Comparison of ENCODE assay signal across 9 cellular contexts in the genomic region with DNA sequence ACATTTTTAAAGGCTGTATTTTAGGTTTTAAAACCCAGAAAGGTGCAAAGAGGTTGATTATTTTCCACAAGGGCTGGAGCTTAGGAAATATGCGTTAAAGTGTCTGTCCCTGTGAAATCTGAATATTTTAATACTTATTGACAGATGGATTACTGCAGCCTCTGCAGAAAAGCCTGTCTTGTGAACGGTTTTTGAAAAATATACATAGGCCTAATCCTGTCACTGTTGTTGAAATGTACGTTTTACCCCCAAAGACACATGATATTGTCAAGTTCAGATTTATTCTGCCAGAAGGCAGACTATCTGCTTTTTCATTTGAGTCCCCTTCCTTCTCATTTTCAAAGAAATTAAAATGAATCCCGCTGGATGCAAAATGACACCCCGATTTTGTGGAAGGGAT. TPM values are rescaled to one million over a fixed set of nuclear protein-coding genes. Genes with fewer than 3 reads are reported as not detected.
DNase-seq lines count a peak whose midpoint lies in the region; ATAC-seq, FAIRE-seq and TF ChIP-seq lines count a peak whose summit lies in the region.
"Had no signal": no experiment of that assay in that cellular context is flagged by ENCODE, and none has a peak within 500 bp of the region (broad histone marks: within the 10 kb centered on the region; RNA-seq: fewer than 3 reads in every experiment).

No MANE protein-coding gene starts in this region.

- peaks cover 2% of the 10 kb centered on the region for H3F3A ChIP-seq in smooth muscle cell (ENCODE audit: low read depth)

- no peaks in the 10 kb centered on the region for H3K9me3 Mint-ChIP-seq in activated CD8-positive, alpha-beta T cell treated with anti-CD3 and anti-CD28 coated beads for 36 hours

- no peaks in the 10 kb centered on the region for H4K20me1 ChIP-seq in HCT116 (ENCODE audit: insufficient read depth)
- peaks cover 17% of the 10 kb centered on the region; the same call in 1 of the 2 replicates for H4K20me1 ChIP-seq in HepG2 (ENCODE audit: insufficient read depth, low read length)
- peaks cover 14% of the 10 kb centered on the region for H4K20me1 ChIP-seq in smooth muscle cell (ENCODE audit: low read depth)

- FAIRE-seq in HepG2 (lab: Jason Lieb, UNC): no peak

- peaks cover 6% of the 10 kb centered on the region; the same call in 1 of the 2 replicates for H3K79me2 ChIP-seq in HCT116 (ENCODE audit: insufficient read depth, low read length)
- H3K79me2 ChIP-seq in HepG2 (ENCODE audit: insufficient read depth, low read length): peaks cover 42% of the 10 kb centered on the region
- H3K79me2 ChIP-seq in smooth muscle cell (ENCODE audit: low read depth): peaks cover 26% of the 10 kb centered on the region

- TF ChIP-seq RAD21 in HCT116 (IDR thresholded peaks at IDR 0.05; ENCODE audit: low read depth) (no peak), HepG2 (CRISPR knock-in tag; IDR thresholded peaks at IDR 0.05) (no peak)

- TF ChIP-seq CTCF in HCT116 (IDR thresholded peaks at IDR 0.05 in 2 of 3, conservative IDR thresholded peaks at IDR 0.05 in 1 of 3; ENCODE audit: borderline replicate concordance in 1 of 3, insufficient read depth in 1 of 3, low read depth in 2 of 3, low read length in 2 of 3) (no peak), HepG2 (CRISPR knock-in tag; IDR thresholded peaks at IDR 0.05) (no peak), smooth muscle cell (IDR thresholded peaks at IDR 0.05; ENCODE audit: borderline replicate concordance, insufficient read depth, poor library complexity, severe bottlenecking) (no peak)
- no peak for TF ChIP-seq CTCF in activated CD8-positive, alpha-beta T cell treated with anti-CD3 and anti-CD28 coated beads for 36 hours (IDR thresholded peaks at IDR 0.05)

- in situ Hi-C loops in HepG2 (cut with HindIII; ENCODE audit: extremely low pct_ligation_motif_present, low pct_unique_long_range_greater_than_20kb): loop anchor here (10.0 to 25.0 kb wide), 6 partner anchors 257 to 1397 kb away; no protein-coding TSS in a partner anchor

- RAD21 ChIA-PET in HCT116 (lab: Charles Lee; ENCODE audit: low non-redundant PET in 1 of 2, low total read pairs in 2 of 2, uncharacterized antibody in 2 of 2, unreplicated experiment in 2 of 2): no interaction called here

- H3K4me1 ChIP-seq in HCT116 (ENCODE audit: control insufficient read depth in 1 of 2, insufficient read depth in 2 of 2, low read length in 2 of 2) (peaks cover 28 to 54% of the 10 kb centered on the region in 2 experiments), HepG2 (ENCODE audit: insufficient read depth, low read length) (peaks cover 51% of the 10 kb centered on the region), smooth muscle cell (ENCODE audit: low read depth) (peaks cover 44% of the 10 kb centered on the region)

- H2AFZ ChIP-seq in HCT116 (ENCODE audit: low read depth, low read length, poor library complexity, severe bottlenecking) (peak overlapping the region; percentile 19), HepG2 (ENCODE audit: low read length) (no peak overlapping the region), smooth muscle cell (ENCODE audit: low read depth) (no peak overlapping the region)

- no peak overlapping the region for H3K9ac ChIP-seq in HCT116 (ENCODE audit: low read length)
- H3K9ac ChIP-seq in HepG2 (ENCODE audit: insufficient read depth, low read depth, low read length): peak overlapping the region; percentile 6; the same call in 1 of the 2 replicates
- H3K9ac ChIP-seq in smooth muscle cell (ENCODE audit: low read depth): peak overlapping the region; percentile 99

- H3K27me3 ChIP-seq in HCT116 (ENCODE audit: insufficient read depth, low read length): no peaks in the 10 kb centered on the region
- peaks cover 0 to 5% of the 10 kb centered on the region in 2 experiments; a peak in 1 of 5 replicates for H3K27me3 ChIP-seq in HepG2 (ENCODE audit: control insufficient read depth in 1 of 2, insufficient read depth in 2 of 2, low read length in 2 of 2)
- no peaks in the 10 kb centered on the region for H3K27me3 ChIP-seq in smooth muscle cell (ENCODE audit: low read depth)

- TF ChIP-seq POLR2A in HCT116 (IDR thresholded peaks at IDR 0.05; ENCODE audit: borderline replicate concordance, extremely low read depth, insufficient read depth, insufficient read length): no peak
- TF ChIP-seq POLR2A in HepG2 (IDR thresholded peaks at IDR 0.05; ENCODE audit: insufficient read depth in 1 of 2, low read depth in 2 of 2, low read length in 2 of 2): no peak

- H3K27me3 Mint-ChIP-seq in activated CD8-positive, alpha-beta T cell treated with anti-CD3 and anti-CD28 coated beads for 36 hours: no peaks in the 10 kb centered on the region

- peak overlapping the region; percentile 93 for H3K4me3 Mint-ChIP-seq in activated CD8-positive, alpha-beta T cell treated with anti-CD3 and anti-CD28 coated beads for 36 hours

- peaks cover 54% of the 10 kb centered on the region for H3K4me1 Mint-ChIP-seq in activated CD8-positive, alpha-beta T cell treated with anti-CD3 and anti-CD28 coated beads for 36 hours (ENCODE audit: low read depth)

- intact Hi-C loops in HCT116 (cut with micrococcal nuclease) (loop anchor here (5.0 to 10.0 kb wide), 6 partner anchors 217 to 1085 kb away; partner anchors contain the start of gene LPP), HepG2 (cut with micrococcal nuclease; ENCODE audit: unreplicated experiment) (loop anchor here (5.0 to 10.0 kb wide), 3 partner anchors 235 to 1297 kb away; no protein-coding TSS in a partner anchor)
- intact Hi-C loops in activated CD8-positive, alpha-beta T cell treated with anti-CD3 and anti-CD28 coated beads for 36 hours (cut with micrococcal nuclease): loop anchor here (2.0 to 10.0 kb wide), 8 partner anchors 51 to 1287 kb away; no protein-coding TSS in a partner anchor

- H3K4me2 ChIP-seq in HCT116 (ENCODE audit: low read length) (peak overlapping the region; percentile 26; the same call in 1 of the 2 replicates), HepG2 (ENCODE audit: low read depth, low read length) (peak overlapping the region; percentile 83), smooth muscle cell (peak overlapping the region; percentile 99)

- no peak overlapping the region for H3K4me3 ChIP-seq in HCT116 (replicated peaks in 1 of 2; ENCODE audit: low read depth in 1 of 2, low read length in 2 of 2)
- H3K4me3 ChIP-seq in HepG2 (replicated peaks in 1 of 3; ENCODE audit: insufficient read depth in 1 of 3, low read depth in 2 of 3, low read length in 3 of 3): no peak overlapping the region
- no peak overlapping the region for H3K4me3 ChIP-seq in smooth muscle cell
- H3K4me3 ChIP-seq: lung had no signal

- POLR2A ChIA-PET in HCT116 (lab: Charles Lee) (interaction anchor here (0.9 kb wide), 1 partner anchor 1207 kb away, joined by 3 read pairs; no protein-coding TSS in a partner anchor), HepG2 (lab: Yijun Ruan, JAX) (interaction anchor here (0.6 to 3.6 kb wide), 11 partner anchors 11 to 999 kb away, joined by 3 to 64 read pairs (median 4); no protein-coding TSS in a partner anchor)
- POLR2A ChIA-PET in activated CD8-positive, alpha-beta T cell treated with anti-CD3 and anti-CD28 coated beads for 36 hours (lab: Charles Lee): interaction anchor here (0.6 to 9.0 kb wide), 17 partner anchors 17 to 417 kb away, joined by 3 to 134 read pairs (median 3); no protein-coding TSS in a partner anchor

- CTCF ChIA-PET in HCT116 (lab: Charles Lee) (interaction anchor here (0.7 to 4.3 kb wide), 6 partner anchors 8 to 1207 kb away, joined by 3 to 37 read pairs (median 4); no protein-coding TSS in a partner anchor), HepG2 (lab: Yijun Ruan, JAX; ENCODE audit: low intra/inter-chr PET ratio, low total read pairs) (no interaction called here)
- CTCF ChIA-PET in activated CD8-positive, alpha-beta T cell treated with anti-CD3 and anti-CD28 coated beads for 36 hours (lab: Charles Lee): interaction anchor here (0.6 to 5.3 kb wide), 49 partner anchors 7 to 1395 kb away, joined by 3 to 79 read pairs (median 4); no protein-coding TSS in a partner anchor

- BruUV-seq in HCT116 (replicated peaks; lab: Mats Ljungman, UMichigan) (no TSS peak), HepG2 (replicated peaks; lab: Mats Ljungman, UMichigan) (no TSS peak)

- peak overlapping the region; percentile 98 for H3K27ac Mint-ChIP-seq in activated CD8-positive, alpha-beta T cell treated with anti-CD3 and anti-CD28 coated beads for 36 hours

- H3K27ac ChIP-seq in HCT116 (ENCODE audit: low read depth, low read length): no peak overlapping the region
- peak overlapping the region; percentile 100 for H3K27ac ChIP-seq in HepG2 (ENCODE audit: extremely low read length, insufficient read depth, low read length)
- peak overlapping the region; percentile 99 for H3K27ac ChIP-seq in smooth muscle cell (ENCODE audit: low read depth)

- H3K9me3 ChIP-seq in HCT116 (ENCODE audit: control insufficient read depth in 1 of 2, insufficient read depth in 1 of 2, low read depth in 1 of 2, low read length in 2 of 2) (no peaks in the 10 kb centered on the region), HepG2 (ENCODE audit: low read length) (no peaks in the 10 kb centered on the region), smooth muscle cell (replicated peaks; ENCODE audit: low read depth) (no peaks in the 10 kb centered on the region)

- H3K36me3 Mint-ChIP-seq in activated CD8-positive, alpha-beta T cell treated with anti-CD3 and anti-CD28 coated beads for 36 hours (ENCODE audit: low read depth): peaks cover 3% of the 10 kb centered on the region

- ATAC-seq in HCT116 (no peak), HepG2 (no peak), HG02571 (IDR thresholded peaks at IDR 0.05; ENCODE audit: unreplicated experiment) (no peak), GM19328 (IDR thresholded peaks at IDR 0.05; ENCODE audit: unreplicated experiment) (no peak)
- no peak for ATAC-seq in activated CD8-positive, alpha-beta T cell treated with anti-CD3 and anti-CD28 coated beads for 36 hours

- no peak for DNase-seq in HCT116 (ENCODE audit: low read depth, low spot score)
- DNase-seq in activated CD8-positive, alpha-beta T cell treated with anti-CD3 and anti-CD28 coated beads for 36 hours: no peak
- DNase-seq in HepG2 (ENCODE audit: low spot score): no peak
- no peak for DNase-seq in smooth muscle cell (lab: John Stamatoyannopoulos, UW; ENCODE audit: unreplicated experiment)
- no peak for DNase-seq in DMS79 (lab: John Stamatoyannopoulos, UW)

- no peaks in the 10 kb centered on the region for H3K9me2 ChIP-seq in HCT116 (ENCODE audit: insufficient read depth)

- TF ChIP-seq EP300 in HepG2 (IDR thresholded peaks at IDR 0.05; ENCODE audit: low read depth in 2 of 2, low read length in 2 of 2) (no peak), HepG2 (CRISPR knock-in tag; IDR thresholded peaks at IDR 0.05; ENCODE audit: borderline replicate concordance) (no peak)

- H3K36me3 ChIP-seq in HCT116 (ENCODE audit: control insufficient read depth in 1 of 2, insufficient read depth in 2 of 2, low read length in 2 of 2) (no peaks in the 10 kb centered on the region), HepG2 (replicated peaks in 1 of 2; ENCODE audit: control insufficient read depth in 1 of 2, insufficient read depth in 2 of 2, low read length in 2 of 2) (no peaks in the 10 kb centered on the region), smooth muscle cell (ENCODE audit: low read depth) (no peaks in the 10 kb centered on the region)

- 42% methylated on average over 5 of the region's 5 CpGs for WGBS in HepG2 (ENCODE audit: low lambda C conversion rate)
- 44% methylated on average over 5 of the region's 5 CpGs for WGBS in smooth muscle cell (ENCODE audit: low lambda C conversion rate)

RNA-seq across cellular contexts. Expression of gene BCL6, which starts 2.2 kb away (rescaled TPM):
- 17.5 TPM for total RNA-seq in HCT116 (2021; ENCODE audit: unreplicated experiment)
- polyA plus RNA-seq in HCT116 (2012): 16.1 and 18.1 TPM in 2 replicates
- total RNA-seq in activated CD8-positive, alpha-beta T cell treated with anti-CD3 and anti-CD28 coated beads for 36 hours: 10 to 100 TPM; 13.7 to 14.0 TPM
- 20.3 and 21.2 TPM in 2 replicates for total RNA-seq in HepG2 (2016; rRNA removed; fragmentation: Illumina TruSeq; extraction: Trizol)
- 5.3 and 5.8 TPM in 2 replicates for total RNA-seq in HepG2 (2016; cell fraction: cytosol; rRNA removed; fragmentation: Illumina TruSeq; extraction: Trizol; ENCODE audit: low read depth)
- total RNA-seq in HepG2 (2016; cell fraction: insoluble cytoplasmic fraction; rRNA removed; fragmentation: Illumina TruSeq; extraction: Trizol): 12.4 and 21.0 TPM in 2 replicates
- total RNA-seq in HepG2 (2016; cell fraction: membrane; rRNA removed; fragmentation: Illumina TruSeq; extraction: Trizol): 8.3 and 11.0 TPM in 2 replicates
- 25.9 and 29.9 TPM in 2 replicates for total RNA-seq in HepG2 (2016; cell fraction: nucleus; rRNA removed; fragmentation: Illumina TruSeq; extraction: Trizol)
- polyA plus RNA-seq in HepG2 (2011; rRNA removed): 53.7 and 67.5 TPM in 2 replicates
- polyA plus RNA-seq in HepG2 (2011; cell fraction: cytosol; rRNA removed): 18.9 and 19.0 TPM in 2 replicates
- 286 and 355 TPM in 2 replicates for polyA plus RNA-seq in HepG2 (2011; cell fraction: nucleus; rRNA removed)
- 95.9 and 236 TPM in 2 replicates for polyA plus RNA-seq in HepG2 (2012)
- 1.1 and 1.4 TPM in 2 replicates for polyA plus RNA-seq in HepG2 (2016; cell fraction: cytosol; fragmentation: Illumina TruSeq; extraction: Trizol; ENCODE audit: low read depth)
- 19.4 and 26.5 TPM in 2 replicates for polyA plus RNA-seq in HepG2 (2016; cell fraction: insoluble cytoplasmic fraction; fragmentation: Illumina TruSeq; extraction: Trizol; ENCODE audit: low read depth)
- 3.5 and 4.8 TPM in 2 replicates for polyA plus RNA-seq in HepG2 (2016; cell fraction: membrane; fragmentation: Illumina TruSeq; extraction: Trizol; ENCODE audit: low read depth)
- polyA plus RNA-seq in HepG2 (2016; cell fraction: nucleus; fragmentation: Illumina TruSeq; extraction: Trizol; ENCODE audit: insufficient read depth, low read depth): 95.1 and 111 TPM in 2 replicates
- polyA minus RNA-seq in HepG2 (2011; rRNA and poly(A)+ RNA removed; ENCODE audit: low replicate concordance): 16.4 and 68.3 TPM in 2 replicates
- 22.3 and 35.5 TPM in 2 replicates for polyA minus RNA-seq in HepG2 (2011; cell fraction: cytosol; rRNA and poly(A)+ RNA removed)
- 81.2 and 114 TPM in 2 replicates for polyA minus RNA-seq in HepG2 (2011; cell fraction: nucleus; rRNA and poly(A)+ RNA removed)
- total RNA-seq in smooth muscle cell: 30.8 and 39.1 TPM in 2 replicates
- polyA plus RNA-seq in smooth muscle cell: 16.8 and 18.3 TPM in 2 replicates

RNA-seq across cellular contexts. Expression of gene RTP2, which starts 45.1 kb away (rescaled TPM):
- not detected for total RNA-seq in HCT116 (2021; ENCODE audit: unreplicated experiment)
- polyA plus RNA-seq in HCT116 (2012): not detected in 2 replicates
- total RNA-seq in activated CD8-positive, alpha-beta T cell treated with anti-CD3 and anti-CD28 coated beads for 36 hours: not detected
- total RNA-seq in HepG2 (2016; rRNA removed; fragmentation: Illumina TruSeq; extraction: Trizol): not detected in 2 replicates
- not detected in 2 replicates for total RNA-seq in HepG2 (2016; cell fraction: cytosol; rRNA removed; fragmentation: Illumina TruSeq; extraction: Trizol; ENCODE audit: low read depth)
- not detected in 2 replicates for total RNA-seq in HepG2 (2016; cell fraction: insoluble cytoplasmic fraction; rRNA removed; fragmentation: Illumina TruSeq; extraction: Trizol)
- total RNA-seq in HepG2 (2016; cell fraction: membrane; rRNA removed; fragmentation: Illumina TruSeq; extraction: Trizol): not detected in 2 replicates
- total RNA-seq in HepG2 (2016; cell fraction: nucleus; rRNA removed; fragmentation: Illumina TruSeq; extraction: Trizol): not detected in 2 replicates
- not detected in 2 replicates for polyA plus RNA-seq in HepG2 (2011; rRNA removed)
- polyA plus RNA-seq in HepG2 (2011; cell fraction: cytosol; rRNA removed): not detected in 2 replicates
- polyA plus RNA-seq in HepG2 (2011; cell fraction: nucleus; rRNA removed): not detected in 2 replicates
- not detected in 2 replicates for polyA plus RNA-seq in HepG2 (2012)
- not detected in 2 replicates for polyA plus RNA-seq in HepG2 (2016; cell fraction: cytosol; fragmentation: Illumina TruSeq; extraction: Trizol; ENCODE audit: low read depth)
- polyA plus RNA-seq in HepG2 (2016; cell fraction: insoluble cytoplasmic fraction; fragmentation: Illumina TruSeq; extraction: Trizol; ENCODE audit: low read depth): not detected in 2 replicates
- not detected in 2 replicates for polyA plus RNA-seq in HepG2 (2016; cell fraction: membrane; fragmentation: Illumina TruSeq; extraction: Trizol; ENCODE audit: low read depth)
- not detected in 2 replicates for polyA plus RNA-seq in HepG2 (2016; cell fraction: nucleus; fragmentation: Illumina TruSeq; extraction: Trizol; ENCODE audit: insufficient read depth, low read depth)
- 0.19 TPM in 1 of 2 replicates, not detected in the other for polyA minus RNA-seq in HepG2 (2011; rRNA and poly(A)+ RNA removed; ENCODE audit: low replicate concordance)
- not detected in 2 replicates for polyA minus RNA-seq in HepG2 (2011; cell fraction: cytosol; rRNA and poly(A)+ RNA removed)
- not detected in 2 replicates for polyA minus RNA-seq in HepG2 (2011; cell fraction: nucleus; rRNA and poly(A)+ RNA removed)
- total RNA-seq in smooth muscle cell: not detected in 2 replicates
- polyA plus RNA-seq in smooth muscle cell: not detected in 2 replicates
- total RNA-seq: lung, NCI-H460 had no signal
- polyA plus RNA-seq: lung had no signal

Comparison
In these comparisons a context has a peak if more than half of its experiments do, and no peak if none do; other contexts are left out.
1. H3K4me2 ChIP-seq: peak in every context shown above with its lines; median percentile 99 in smooth muscle cell; 83 in HepG2; 26 in HCT116.